In genomic region chr6:12271997-12272396, GRCh38 we compare ENCODE assay signal across 30 cellular contexts. TPM values are rescaled to one million over a fixed set of nuclear protein-coding genes. Genes with fewer than 3 reads are reported as not detected.
"Had no signal": no experiment of that assay in that cellular context is flagged by ENCODE, and none has a peak within 500 bp of the region (broad histone marks: within the 10 kb centered on the region; RNA-seq: fewer than 3 reads in every experiment).

No MANE protein-coding gene starts in this region.

- H3K27ac ChIP-seq: SK-N-MC, VCaP had no signal

- ATAC-seq: activated naive CD4-positive, alpha-beta T cell treated with anti-CD3 and anti-CD28 coated beads, Interleukin-2, amount 50 U/mL, for 72 hours; activated naive CD8-positive, alpha-beta T cell treated with anti-CD3 and anti-CD28 coated beads, Interleukin-2, amount 50 U/mL, for 24 hours; activated T-cell treated with anti-CD3 and anti-CD28 coated beads, Interleukin-2, amount 50 U/mL, for 4 hours; Right ventricle myocardium inferior; T-cell had no signal

- H3K36me3 Mint-ChIP-seq: brain had no signal

- H3K4me1 Mint-ChIP-seq: brain had no signal

- FAIRE-seq: astrocyte, TTC549 had no signal

- DNase-seq: activated CD4-positive, alpha-beta memory T cell treated with anti-CD3 and anti-CD28 coated beads for 36 hours; activated CD4-positive, alpha-beta T cell treated with anti-CD3 and anti-CD28 coated beads, Interleukin-2, amount 10 ng/mL, durations not matched to agents 7 days and 5 days; activated CD4-positive, CD25-positive, alpha-beta regulatory T cell; activated CD8-positive, alpha-beta memory T cell treated with anti-CD3 and anti-CD28 coated beads for 24 hours; activated effector memory CD4-positive, alpha-beta T cell treated with anti-CD3 and anti-CD28 coated beads, Interleukin-2, amount 50 U/mL, for 16 hours; activated naive CD4-positive, alpha-beta T cell treated with Interleukin-2 at 50 U/mL for 16 hours; activated naive CD8-positive, alpha-beta T cell treated with anti-CD3 and anti-CD28 coated beads, Interleukin-2, amount 50 U/mL, for 24 hours; activated T-cell treated with anti-CD3 and anti-CD28 coated beads, Interleukin-2, amount 50 U/mL, for 4 hours; amygdala; cerebellar nuclear complex; NCI-H1105 treated with DMSO at 0.1 percent for 48 hours; NCI-H1436 treated with DMSO at 0.1 percent for 48 hours; NCI-H187; NCI-H2081 treated with DMSO at 0.1 percent for 48 hours; NCI-H345; NCI-H510A; NCI-H526 treated with DMSO at 0.1 percent for 48 hours; NCI-H82; RPMI8226; T-cell; T-helper 2 cell; T1000 had no signal

- H3K4me3 ChIP-seq: SK-N-MC had no signal

- H3K27ac Mint-ChIP-seq: activated CD4-positive, alpha-beta memory T cell treated with anti-CD3 and anti-CD28 coated beads for 36 hours; activated CD4-positive, alpha-beta T cell treated with anti-CD3 and anti-CD28 coated beads, Interleukin-2, amount 10 ng/mL, durations not matched to agents 7 days and 5 days; activated naive CD4-positive, alpha-beta T cell treated with anti-CD3 and anti-CD28 coated beads, Interleukin-2, amount 50 U/mL, for 72 hours; activated naive CD8-positive, alpha-beta T cell treated with anti-CD3 and anti-CD28 coated beads, Interleukin-2, amount 50 U/mL, for 24 hours; brain; T-cell had no signal

- H3K4me3 Mint-ChIP-seq: activated CD4-positive, alpha-beta memory T cell treated with anti-CD3 and anti-CD28 coated beads for 36 hours; activated CD4-positive, alpha-beta T cell treated with anti-CD3 and anti-CD28 coated beads, Interleukin-2, amount 10 ng/mL, durations not matched to agents 7 days and 5 days; activated naive CD8-positive, alpha-beta T cell treated with anti-CD3 and anti-CD28 coated beads, Interleukin-2, amount 50 U/mL, for 24 hours; activated T-cell treated with anti-CD3 and anti-CD28 coated beads, Interleukin-2, amount 50 U/mL, for 4 hours; brain; T-cell had no signal

RNA-seq across cellular contexts. Expression of gene EDN1, which starts 18.2 kb away (rescaled TPM):
- total RNA-seq: activated CD4-positive, alpha-beta memory T cell treated with anti-CD3 and anti-CD28 coated beads for 36 hours; OCI-LY7 had no signal
